11 cellular contexts compared by ENCODE assay signal in genomic region chr21:33419538-33420123, GRCh38. TPM values are rescaled to one million over a fixed set of nuclear protein-coding genes. Genes with fewer than 3 reads are reported as not detected.
DNase-seq lines count a peak whose midpoint lies in the region; ATAC-seq and TF ChIP-seq lines count a peak whose summit lies in the region.
"Had no signal": no experiment of that assay in that cellular context is flagged by ENCODE, and none has a peak within 500 bp of the region (broad histone marks: within the 10 kb centered on the region; RNA-seq: fewer than 3 reads in every experiment).

No MANE protein-coding gene starts in this region.

- no peaks in the 10 kb centered on the region for H3K9me3 ChIP-seq in IMR-90 (ENCODE audit: control insufficient read depth, insufficient read depth, low read length)
- H3K9me3 ChIP-seq in breast epithelium: no peaks in the 10 kb centered on the region
- no peaks in the 10 kb centered on the region for H3K9me3 ChIP-seq in suprapubic skin

- no TSS peak for BruUV-seq in IMR-90 (replicated peaks; lab: Mats Ljungman, UMichigan)

- H3K18ac ChIP-seq in IMR-90 (ENCODE audit: low read depth, low read length): no peak overlapping the region

- POLR2A ChIA-PET in IMR-90 (lab: Charles Lee; ENCODE audit: unreplicated experiment): no interaction called here

- H2BK15ac ChIP-seq in IMR-90 (ENCODE audit: low read depth, low read length): no peak overlapping the region

- H2AK9ac ChIP-seq in IMR-90 (replicated peaks; ENCODE audit: low read depth, low read length, poor library complexity): no peak overlapping the region

- peaks cover 36% of the 10 kb centered on the region for H4K20me1 ChIP-seq in IMR-90 (ENCODE audit: insufficient read depth, low read length)

- no peak overlapping the region for H3K9ac ChIP-seq in IMR-90 (ENCODE audit: low read depth, low read length)

- peak; percentile 81 for ATAC-seq in IMR-90 (ENCODE audit: low read depth)
- peak; percentile 38 for ATAC-seq in left lobe of liver
- no peak for ATAC-seq in GM19324 (IDR thresholded peaks at IDR 0.05; ENCODE audit: low FRiP score, unreplicated experiment)
- ATAC-seq in GM18519 (IDR thresholded peaks at IDR 0.05; ENCODE audit: low FRiP score, unreplicated experiment): no peak

- no peak overlapping the region for H3K14ac ChIP-seq in IMR-90 (replicated peaks; ENCODE audit: low read depth, low read length)

- H2BK120ac ChIP-seq in IMR-90 (ENCODE audit: low read depth, low read length): no peak overlapping the region

- TF ChIP-seq RAD21 in IMR-90 (IDR thresholded peaks at IDR 0.05; ENCODE audit: low read length): no peak

- H3K27ac ChIP-seq in IMR-90 (ENCODE audit: insufficient read depth, low read length): no peak overlapping the region
- H3K27ac ChIP-seq in breast epithelium: peak overlapping the region; percentile 55 to 87
- H3K27ac ChIP-seq in suprapubic skin: peak overlapping the region; percentile 72

- H3K36me3 ChIP-seq in IMR-90 (ENCODE audit: control insufficient read depth, insufficient read depth, low read length): peaks cover 40% of the 10 kb centered on the region
- no peaks in the 10 kb centered on the region for H3K36me3 ChIP-seq in breast epithelium
- H3K36me3 ChIP-seq in suprapubic skin: peaks cover 76% of the 10 kb centered on the region

- DNase-seq in IMR-90: peak; percentile 76
- DNase-seq in breast epithelium (ENCODE audit: low spot score in 2 of 2): no peak
- DNase-seq in left lobe of liver (ENCODE audit: low spot score): no peak
- no peak for DNase-seq in suprapubic skin (ENCODE audit: low spot score in 2 of 2)
- no peak for DNase-seq in GF-D8 (lab: John Stamatoyannopoulos, UW)
- DNase-seq in central memory CD4-positive, alpha-beta T cell: no peak
- DNase-seq: activated CD4-positive, alpha-beta memory T cell treated with anti-CD3 and anti-CD28 coated beads for 36 hours; caudate nucleus; stimulated activated CD8-positive, alpha-beta memory T cell treated with anti-CD3 and anti-CD28 coated beads, Interleukin-4, amount 100 ng/mL, for 48 hours had no signal

- intact Hi-C loops in IMR-90 (cut with micrococcal nuclease) (no loop called here), breast epithelium (cut with DNase I; ENCODE audit: low total_unique reads) (loop anchor here (10.0 kb wide), 1 partner anchor 735 kb away; no protein-coding TSS in a partner anchor)

- H4K8ac ChIP-seq in IMR-90 (ENCODE audit: low read depth in 2 of 2, low read length in 2 of 2): no peak overlapping the region

- H3K56ac ChIP-seq in IMR-90 (ENCODE audit: extremely low read depth, insufficient read depth, low read length): no peak overlapping the region

- H3K4me3 ChIP-seq in IMR-90 (ENCODE audit: insufficient read depth, low read depth, low read length) (no peak overlapping the region), breast epithelium (no peak overlapping the region), suprapubic skin (no peak overlapping the region)

- H3K4me1 ChIP-seq in IMR-90 (ENCODE audit: control insufficient read depth, insufficient read depth, low read length): peaks cover 6% of the 10 kb centered on the region
- no peaks in the 10 kb centered on the region for H3K4me1 ChIP-seq in breast epithelium
- peaks cover 28% of the 10 kb centered on the region for H3K4me1 ChIP-seq in suprapubic skin

- no peak overlapping the region for H3K4ac ChIP-seq in IMR-90 (ENCODE audit: low read depth, low read length)

- H3K23ac ChIP-seq in IMR-90 (ENCODE audit: low read depth, low read length): no peak overlapping the region

- TF ChIP-seq POLR2A in IMR-90 (IDR thresholded peaks at IDR 0.05; ENCODE audit: low read depth, low read length) (no peak), breast epithelium (IDR thresholded peaks at IDR 0.05) (no peak), suprapubic skin (IDR thresholded peaks at IDR 0.05) (no peak)

- H2BK5ac ChIP-seq in IMR-90 (ENCODE audit: low read depth, low read length, poor library complexity, severe bottlenecking): no peak overlapping the region

- in situ Hi-C loops in IMR-90 (cut with MboI; ENCODE audit: low sequenced_read_pairs): no loop called here

- H3K79me1 ChIP-seq in IMR-90 (ENCODE audit: low read depth in 1 of 2, low read length in 2 of 2): peaks cover 34 to 54% of the 10 kb centered on the region in 2 experiments

- H2AFZ ChIP-seq in IMR-90 (replicated peaks; ENCODE audit: low read length, poor library complexity): peak overlapping the region; percentile 6

- TF ChIP-seq CTCF in IMR-90 (conservative IDR thresholded peaks at IDR 0.05; ENCODE audit: low read depth, low read length) (no peak), breast epithelium (IDR thresholded peaks at IDR 0.05) (no peak), suprapubic skin (IDR thresholded peaks at IDR 0.05) (no peak)

- H2BK20ac ChIP-seq in IMR-90 (ENCODE audit: low read depth, low read length): no peak overlapping the region

- H4K91ac ChIP-seq in IMR-90 (ENCODE audit: insufficient read depth, low read depth, low read length): no peak overlapping the region

- no peak for TF ChIP-seq EP300 in suprapubic skin (IDR thresholded peaks at IDR 0.05)

- H3K9me1 ChIP-seq in IMR-90 (ENCODE audit: insufficient read depth, low read length): peaks cover 14% of the 10 kb centered on the region

- WGBS in IMR-90 (ENCODE audit: extremely low coverage in 2 of 2, insufficient read length in 1 of 2), 2 experiments: no CpG with 5 or more reads among the region's 12 CpGs
- 78% methylated on average over 12 of the region's 12 CpGs for WGBS in suprapubic skin

- no peak overlapping the region for H2AK5ac ChIP-seq in IMR-90 (ENCODE audit: low read depth, low read length)

- no peaks in the 10 kb centered on the region for H3K27me3 ChIP-seq in IMR-90 (ENCODE audit: control insufficient read depth, insufficient read depth, low read length)
- no peaks in the 10 kb centered on the region for H3K27me3 ChIP-seq in breast epithelium
- no peaks in the 10 kb centered on the region for H3K27me3 ChIP-seq in suprapubic skin

- CTCF ChIA-PET in IMR-90 (lab: Yijun Ruan, JAX): no interaction called here

- no peak overlapping the region for H4K5ac ChIP-seq in IMR-90 (ENCODE audit: low read depth, low read length)

- dilution Hi-C loops in IMR-90 (cut with HindIII; ENCODE audit: low sequenced_read_pairs, unreplicated experiment): no loop called here

- no peak overlapping the region for H3K4me2 ChIP-seq in IMR-90 (ENCODE audit: low read depth, low read length)

TF ChIP-seq in IMR-90, 13 proteins besides CTCF, POLR2A, EP300 and RAD21:
- TF ChIP-seq ELK1 (IDR thresholded peaks at IDR 0.05; ENCODE audit: borderline replicate concordance, low read depth, low read length) (no peak), MAZ (IDR thresholded peaks at IDR 0.05; ENCODE audit: borderline replicate concordance, low read depth, low read length) (no peak), NFE2L2 (IDR thresholded peaks at IDR 0.05; ENCODE audit: low read depth, low read length) (no peak), MAFK (IDR thresholded peaks at IDR 0.05; ENCODE audit: low read depth, low read length) (no peak)
TF ChIP-seq in IMR-90: peak in this region for 0.

RNA-seq across cellular contexts. Expression of gene IFNGR2, which starts 16.4 kb away (rescaled TPM):
- total RNA-seq in IMR-90 (2012; rRNA removed) (52.8 and 66.0 TPM in 2 replicates), breast epithelium (10 to 100 TPM; 61.6 to 76.7 (median 70.8) TPM), left lobe of liver (14.9 TPM), suprapubic skin (10 to 100 TPM; 47.0 to 75.5 (median 61.0) TPM)
- polyA plus RNA-seq in IMR-90 (2012; rRNA removed): 64.9 and 73.8 TPM in 2 replicates
- 27.8 and 55.9 TPM in 2 replicates for polyA plus RNA-seq in IMR-90 (2012; cell fraction: cytosol; rRNA removed)
- 18.8 and 32.0 TPM in 2 replicates for polyA plus RNA-seq in IMR-90 (2012; cell fraction: nucleus; rRNA removed; ENCODE audit: low replicate concordance)

Comparison
In these comparisons a context has a peak if more than half of its experiments do, and no peak if none do; other contexts are left out.
1. ATAC-seq: peak in IMR-90 (single experiment) and left lobe of liver (single experiment); none in GM19324 (single experiment) and GM18519 (single experiment).